1 cellular context compared by ENCODE assay signal in genomic region chr11:63766501-63767270, GRCh38.
TF ChIP-seq lines count a peak whose summit lies in the region.

No MANE protein-coding gene starts in this region.

TF ChIP-seq in H1, 55 proteins besides CTCF, POLR2A, EP300 and RAD21:
- TF ChIP-seq TAF1 (IDR thresholded peaks at IDR 0.05; ENCODE audit: low read depth, low read length), result no peak
- TF ChIP-seq NRF1 (IDR thresholded peaks at IDR 0.05; ENCODE audit: low read depth, low read length), result no peak
- no peak for TF ChIP-seq CTBP2 (IDR thresholded peaks at IDR 0.05; ENCODE audit: borderline replicate concordance, insufficient read depth, insufficient read length, low read length)
- TF ChIP-seq POU5F1 (IDR thresholded peaks at IDR 0.05; ENCODE audit: low read depth, low read length), result no peak
- TF ChIP-seq ZNF274 (IDR thresholded peaks at IDR 0.05; ENCODE audit: borderline replicate concordance, extremely low read depth, low read length), result no peak
- no peak for TF ChIP-seq SAP30 (IDR thresholded peaks at IDR 0.05; ENCODE audit: insufficient read depth, insufficient replicate concordance, low read length)
- TF ChIP-seq NANOG (IDR thresholded peaks at IDR 0.05; ENCODE audit: insufficient read depth, low read depth, low read length, poor library complexity, severe bottlenecking), result no peak
- TF ChIP-seq KDM4A (IDR thresholded peaks at IDR 0.05; ENCODE audit: low read depth, low read length, severe bottlenecking), result no peak
- TF ChIP-seq SIRT6 (IDR thresholded peaks at IDR 0.05; ENCODE audit: low read length), result no peak
- no peak for TF ChIP-seq POLR2AphosphoS5 (IDR thresholded peaks at IDR 0.05; ENCODE audit: low read depth, low read length)
- no peak for TF ChIP-seq SRF (IDR thresholded peaks at IDR 0.05; ENCODE audit: low read depth, low read length)
- no peak for TF ChIP-seq EZH2 (IDR thresholded peaks at IDR 0.05; ENCODE audit: low read depth, low read length, severe bottlenecking)
- TF ChIP-seq TAF7 (optimal IDR thresholded peaks at IDR 0.05; ENCODE audit: borderline replicate concordance, low read depth, low read length), result no peak
- TF ChIP-seq CHD2 (IDR thresholded peaks at IDR 0.05; ENCODE audit: low read length), result no peak
- TF ChIP-seq BRCA1 (IDR thresholded peaks at IDR 0.05; ENCODE audit: low read depth, low read length), result no peak
- TF ChIP-seq CBX5 (IDR thresholded peaks at IDR 0.05; ENCODE audit: low read depth, low read length), result no peak
- no peak for TF ChIP-seq SP2 (IDR thresholded peaks at IDR 0.05; ENCODE audit: low read length)
